ENCODE assay signal across 2 cellular contexts in the genomic region with DNA sequence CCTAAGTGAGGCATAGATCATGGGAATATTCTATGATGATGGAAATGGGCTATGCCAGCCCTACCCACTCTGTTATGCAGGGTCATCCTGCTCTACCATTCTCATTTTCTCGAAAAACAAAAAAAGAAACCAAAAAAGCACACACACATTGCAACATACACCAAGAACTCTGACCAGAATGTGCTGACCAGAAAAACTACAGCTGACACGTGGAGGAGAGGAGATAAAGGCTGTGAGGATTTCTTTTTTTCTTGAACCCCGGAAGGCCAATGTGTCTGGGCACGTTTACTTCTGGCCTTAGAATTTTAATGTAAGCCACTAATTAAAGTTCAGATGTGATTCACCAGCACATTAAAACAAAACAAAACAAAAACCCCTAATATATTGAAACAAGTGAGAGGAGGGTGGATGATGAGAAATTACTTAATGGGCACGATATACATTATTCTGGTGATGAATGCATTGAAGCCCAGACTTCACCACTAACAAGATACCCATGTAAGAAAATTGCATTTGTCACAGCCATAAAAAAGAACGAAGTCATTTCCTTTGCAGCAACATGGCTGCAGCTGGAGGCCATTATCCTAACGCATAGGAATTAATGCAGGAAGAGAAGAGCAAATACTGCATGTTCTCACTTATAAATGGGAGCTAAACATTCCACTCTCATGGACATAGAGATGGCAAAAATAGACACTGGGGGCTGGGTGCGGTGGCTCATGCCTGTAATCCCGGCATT.
A peak's percentile ranks its signal among the peaks of the same experiment; 100 is the strongest.
TF ChIP-seq lines count a peak whose summit lies in the region.

No MANE protein-coding gene starts in this region.

TF ChIP-seq in liver, 16 proteins besides CTCF, POLR2A, EP300 and RAD21 (continued from another document):
- TF ChIP-seq, protein P1, sequence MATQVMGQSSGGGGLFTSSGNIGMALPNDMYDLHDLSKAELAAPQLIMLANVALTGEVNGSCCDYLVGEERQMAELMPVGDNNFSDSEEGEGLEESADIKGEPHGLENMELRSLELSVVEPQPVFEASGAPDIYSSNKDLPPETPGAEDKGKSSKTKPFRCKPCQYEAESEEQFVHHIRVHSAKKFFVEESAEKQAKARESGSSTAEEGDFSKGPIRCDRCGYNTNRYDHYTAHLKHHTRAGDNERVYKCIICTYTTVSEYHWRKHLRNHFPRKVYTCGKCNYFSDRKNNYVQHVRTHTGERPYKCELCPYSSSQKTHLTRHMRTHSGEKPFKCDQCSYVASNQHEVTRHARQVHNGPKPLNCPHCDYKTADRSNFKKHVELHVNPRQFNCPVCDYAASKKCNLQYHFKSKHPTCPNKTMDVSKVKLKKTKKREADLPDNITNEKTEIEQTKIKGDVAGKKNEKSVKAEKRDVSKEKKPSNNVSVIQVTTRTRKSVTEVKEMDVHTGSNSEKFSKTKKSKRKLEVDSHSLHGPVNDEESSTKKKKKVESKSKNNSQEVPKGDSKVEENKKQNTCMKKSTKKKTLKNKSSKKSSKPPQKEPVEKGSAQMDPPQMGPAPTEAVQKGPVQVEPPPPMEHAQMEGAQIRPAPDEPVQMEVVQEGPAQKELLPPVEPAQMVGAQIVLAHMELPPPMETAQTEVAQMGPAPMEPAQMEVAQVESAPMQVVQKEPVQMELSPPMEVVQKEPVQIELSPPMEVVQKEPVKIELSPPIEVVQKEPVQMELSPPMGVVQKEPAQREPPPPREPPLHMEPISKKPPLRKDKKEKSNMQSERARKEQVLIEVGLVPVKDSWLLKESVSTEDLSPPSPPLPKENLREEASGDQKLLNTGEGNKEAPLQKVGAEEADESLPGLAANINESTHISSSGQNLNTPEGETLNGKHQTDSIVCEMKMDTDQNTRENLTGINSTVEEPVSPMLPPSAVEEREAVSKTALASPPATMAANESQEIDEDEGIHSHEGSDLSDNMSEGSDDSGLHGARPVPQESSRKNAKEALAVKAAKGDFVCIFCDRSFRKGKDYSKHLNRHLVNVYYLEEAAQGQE (IDR thresholded peaks at IDR 0.05): peak; percentile 31
- TF ChIP-seq, protein P2, sequence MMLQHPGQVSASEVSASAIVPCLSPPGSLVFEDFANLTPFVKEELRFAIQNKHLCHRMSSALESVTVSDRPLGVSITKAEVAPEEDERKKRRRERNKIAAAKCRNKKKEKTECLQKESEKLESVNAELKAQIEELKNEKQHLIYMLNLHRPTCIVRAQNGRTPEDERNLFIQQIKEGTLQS (IDR thresholded peaks at IDR 0.05): no peak
- TF ChIP-seq FOXA1 (IDR thresholded peaks at IDR 0.05) (no peak), SP1 (IDR thresholded peaks at IDR 0.05) (no peak), HNF4A (conservative IDR thresholded peaks at IDR 0.05) (peak; percentile 54 to 81), GABPA (IDR thresholded peaks at IDR 0.05 in 1 of 2, conservative IDR thresholded peaks at IDR 0.05 in 1 of 2) (no peak), HNF4G (IDR thresholded peaks at IDR 0.05) (no peak), TAF1 (conservative IDR thresholded peaks at IDR 0.05) (no peak), JUND (IDR thresholded peaks at IDR 0.05) (peak in 1 of 2 donors; percentile 34), EGR1 (IDR thresholded peaks at IDR 0.05; ENCODE audit: low read depth in 2 of 2) (no peak), RXRA (IDR thresholded peaks at IDR 0.05) (peak; percentile 10 to 82), YY1 (IDR thresholded peaks at IDR 0.05) (peak; percentile 58)
- TF ChIP-seq, protein P3, sequence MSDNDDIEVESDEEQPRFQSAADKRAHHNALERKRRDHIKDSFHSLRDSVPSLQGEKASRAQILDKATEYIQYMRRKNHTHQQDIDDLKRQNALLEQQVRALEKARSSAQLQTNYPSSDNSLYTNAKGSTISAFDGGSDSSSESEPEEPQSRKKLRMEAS (IDR thresholded peaks at IDR 0.05): peak; percentile 89
- TF ChIP-seq, protein P4, sequence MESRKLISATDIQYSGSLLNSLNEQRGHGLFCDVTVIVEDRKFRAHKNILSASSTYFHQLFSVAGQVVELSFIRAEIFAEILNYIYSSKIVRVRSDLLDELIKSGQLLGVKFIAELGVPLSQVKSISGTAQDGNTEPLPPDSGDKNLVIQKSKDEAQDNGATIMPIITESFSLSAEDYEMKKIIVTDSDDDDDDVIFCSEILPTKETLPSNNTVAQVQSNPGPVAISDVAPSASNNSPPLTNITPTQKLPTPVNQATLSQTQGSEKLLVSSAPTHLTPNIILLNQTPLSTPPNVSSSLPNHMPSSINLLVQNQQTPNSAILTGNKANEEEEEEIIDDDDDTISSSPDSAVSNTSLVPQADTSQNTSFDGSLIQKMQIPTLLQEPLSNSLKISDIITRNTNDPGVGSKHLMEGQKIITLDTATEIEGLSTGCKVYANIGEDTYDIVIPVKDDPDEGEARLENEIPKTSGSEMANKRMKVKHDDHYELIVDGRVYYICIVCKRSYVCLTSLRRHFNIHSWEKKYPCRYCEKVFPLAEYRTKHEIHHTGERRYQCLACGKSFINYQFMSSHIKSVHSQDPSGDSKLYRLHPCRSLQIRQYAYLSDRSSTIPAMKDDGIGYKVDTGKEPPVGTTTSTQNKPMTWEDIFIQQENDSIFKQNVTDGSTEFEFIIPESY (IDR thresholded peaks at IDR 0.05): peak; percentile 62

TF ChIP-seq in HepG2, 621 proteins besides CTCF, POLR2A, EP300 and RAD21 (continued from another document):
- TF ChIP-seq ZNF276 (CRISPR knock-in tag; IDR thresholded peaks at IDR 0.05; ENCODE audit: low read depth) (no peak), TFDP1 (CRISPR knock-in tag; IDR thresholded peaks at IDR 0.05; ENCODE audit: borderline replicate concordance) (no peak), PTBP1 (IDR thresholded peaks at IDR 0.05; ENCODE audit: low read depth, low read length, poor library complexity, severe bottlenecking) (no peak), NFAT5 (CRISPR knock-in tag; IDR thresholded peaks at IDR 0.05) (no peak), ZNF343 (CRISPR knock-in tag; IDR thresholded peaks at IDR 0.05) (no peak), HOMEZ (CRISPR knock-in tag; IDR thresholded peaks at IDR 0.05; ENCODE audit: low read depth) (no peak), E2F1 (CRISPR knock-in tag; IDR thresholded peaks at IDR 0.05) (no peak), ZNF691 (CRISPR knock-in tag; IDR thresholded peaks at IDR 0.05; ENCODE audit: borderline replicate concordance, low read depth) (no peak)
